Comparison of ENCODE assay signal across 29 cellular contexts in genomic region chr1:186957339-186957738, GRCh38.
A peak's percentile ranks its signal among the peaks of the same experiment; 100 is the strongest.
DNase-seq lines count a peak whose midpoint lies in the region; ATAC-seq and TF ChIP-seq lines count a peak whose summit lies in the region.
"Had no signal": no experiment of that assay in that cellular context is flagged by ENCODE, and none has a peak within 500 bp of the region (broad histone marks: within the 10 kb centered on the region; RNA-seq: fewer than 3 reads in every experiment).

No MANE protein-coding gene starts in this region.

- no peaks in the 10 kb centered on the region; a peak in 1 of 4 replicates for H3K4me1 ChIP-seq in SK-N-SH (ENCODE audit: control insufficient read depth in 1 of 2, insufficient read depth in 2 of 2, low read depth in 1 of 2, low read length in 1 of 2)
- H3K4me1 ChIP-seq: Caco-2, SJSA1, thyroid gland, uterus had no signal

- POLR2A ChIA-PET in SK-N-SH (lab: Yijun Ruan, JAX), result no interaction called here

- H3K4me2 ChIP-seq in SK-N-SH, result no peak overlapping the region

- DNase-seq in AG10803 (ENCODE audit: low read depth) (peak; percentile 47), NCI-H446 (lab: John Stamatoyannopoulos, UW) (peak; percentile 47 to 71), fibroblast of gingiva (ENCODE audit: low read depth) (peak; percentile 69), sciatic nerve (ENCODE audit: low spot score) (no peak), SK-N-SH (no peak), NOMO-1 treated with DMSO at 0.1 percent for 48 hours (lab: John Stamatoyannopoulos, UW; ENCODE audit: unreplicated experiment) (no peak)
- DNase-seq: activated CD4-positive, alpha-beta T cell treated with anti-CD3 and anti-CD28 coated beads, Interleukin-2, amount 50 U/mL, for 4 hours; activated CD8-positive, alpha-beta memory T cell treated with anti-CD3 and anti-CD28 coated beads, Interleukin-2, amount 10 ng/mL, durations not matched to agents 7 days and 5 days; activated T-cell treated with anti-CD3 and anti-CD28 coated beads, Interleukin-2, amount 50 U/mL, for 48 hours; Caco-2; DMS79 treated with DMSO at 0.1 percent for 48 hours; effector memory CD8-positive, alpha-beta T cell; GDM1; HCEC 1CT; Karpas-422; kidney glomerular epithelial cell; NCI-H1436; NCI-H2081 treated with DMSO at 0.1 percent for 48 hours; NCI-H226; nephron progenitor cell; ovary; stimulated activated CD4-positive, alpha-beta T cell treated with anti-CD3 and anti-CD28 coated beads, Interleukin-2, amount 100 ng/mL, for 24 hours; stimulated activated CD8-positive, alpha-beta memory T cell treated with anti-CD3 and anti-CD28 coated beads, Interleukin-4, amount 100 ng/mL, for 48 hours; T-helper 1 cell; thyroid gland; uterus had no signal

- TF ChIP-seq CTCF in AG10803 (conservative IDR thresholded peaks at IDR 0.05; ENCODE audit: low read length) (no peak), SK-N-SH (IDR thresholded peaks at IDR 0.05) (no peak)

- H3K27ac ChIP-seq in SK-N-SH (ENCODE audit: low read depth in 2 of 2, low read length in 1 of 2), result no peak overlapping the region
- H3K27ac ChIP-seq: ovary, SJSA1, thyroid gland, uterus had no signal

- intact Hi-C loops in sciatic nerve (cut with DNase I), result no loop called here

- CTCF ChIA-PET in SK-N-SH (lab: Yijun Ruan, JAX), result interaction anchor here (1.4 to 1.9 kb wide), 2 partner anchors 20 to 29 kb away, joined by 4 to 6 read pairs; no protein-coding TSS in a partner anchor

- no peaks in the 10 kb centered on the region for H3K9me3 ChIP-seq in SK-N-SH
- H3K9me3 ChIP-seq: Caco-2, ovary, SJSA1, thyroid gland, uterus had no signal

- no peaks in the 10 kb centered on the region for H3K79me2 ChIP-seq in SK-N-SH (ENCODE audit: insufficient read depth)

- no peak for TF ChIP-seq EP300 in SK-N-SH (IDR thresholded peaks at IDR 0.05; ENCODE audit: borderline replicate concordance in 1 of 2, low read depth in 1 of 2, low read length in 1 of 2)

- no peaks in the 10 kb centered on the region for H3K36me3 ChIP-seq in SK-N-SH (replicated peaks in 1 of 2; ENCODE audit: control insufficient read depth in 1 of 2, insufficient read depth in 2 of 2, low read length in 1 of 2)
- H3K36me3 ChIP-seq: ovary, SJSA1, thyroid gland, uterus had no signal

- 19% methylated on average over 2 of the region's 2 CpGs for WGBS in SK-N-SH (ENCODE audit: low lambda C conversion rate)

- no peak for TF ChIP-seq RAD21 in SK-N-SH (IDR thresholded peaks at IDR 0.05; ENCODE audit: low read length)

- no peak overlapping the region for H3K9ac ChIP-seq in SK-N-SH

- H2AFZ ChIP-seq in SK-N-SH (ENCODE audit: low read depth), result no peak overlapping the region

- peak; percentile 89 for ATAC-seq in sciatic nerve
- no peak for ATAC-seq in GM19035 (IDR thresholded peaks at IDR 0.05; ENCODE audit: unreplicated experiment)
- ATAC-seq: activated CD8-positive, alpha-beta memory T cell treated with anti-CD3 and anti-CD28 coated beads, Interleukin-2, amount 10 ng/mL, durations not matched to agents 7 days and 5 days; effector memory CD8-positive, alpha-beta T cell; HepG2 had no signal

- H4K20me1 ChIP-seq in SK-N-SH (ENCODE audit: insufficient read depth), result no peaks in the 10 kb centered on the region

- H3K27me3 ChIP-seq in SK-N-SH (ENCODE audit: insufficient read depth), result no peaks in the 10 kb centered on the region
- H3K27me3 ChIP-seq: ovary, SJSA1, thyroid gland, uterus had no signal

- H3K4me3 ChIP-seq in AG10803 (ENCODE audit: low read length), result no peak overlapping the region
- no peak overlapping the region for H3K4me3 ChIP-seq in SK-N-SH (ENCODE audit: low read depth in 2 of 2, low read length in 1 of 2)
- H3K4me3 ChIP-seq: ovary, SJSA1, thyroid gland, uterus had no signal

- no peaks in the 10 kb centered on the region for H3K9me2 ChIP-seq in SK-N-SH

- H3F3A ChIP-seq in SK-N-SH (replicated peaks; ENCODE audit: insufficient read depth), result peaks cover 3% of the 10 kb centered on the region

TF ChIP-seq in SK-N-SH, 30 proteins besides CTCF, POLR2A, EP300 and RAD21:
- TF ChIP-seq POLR2AphosphoS5 (IDR thresholded peaks at IDR 0.05; ENCODE audit: low read depth, low read length) (no peak), NFIC (IDR thresholded peaks at IDR 0.05; ENCODE audit: borderline replicate concordance) (no peak), FOXM1 (IDR thresholded peaks at IDR 0.05; ENCODE audit: low read depth) (no peak), FOXJ3 (CRISPR knock-in tag; IDR thresholded peaks at IDR 0.05) (no peak), GATA2 (CRISPR knock-in tag; IDR thresholded peaks at IDR 0.05) (no peak), MEF2A (IDR thresholded peaks at IDR 0.05; ENCODE audit: borderline replicate concordance, low read depth) (no peak), SMC3 (IDR thresholded peaks at IDR 0.05; ENCODE audit: low read depth, low read length) (no peak), GABPA (IDR thresholded peaks at IDR 0.05; ENCODE audit: low read depth) (no peak), SIN3A (IDR thresholded peaks at IDR 0.05; ENCODE audit: borderline replicate concordance, low read depth, low read length) (no peak), NRF1 (IDR thresholded peaks at IDR 0.05; ENCODE audit: low read depth, low read length) (no peak), RXRA (IDR thresholded peaks at IDR 0.05; ENCODE audit: borderline replicate concordance, low read depth) (no peak), TAF1 (IDR thresholded peaks at IDR 0.05; ENCODE audit: borderline replicate concordance, low read depth, low read length) (no peak), USF1 (IDR thresholded peaks at IDR 0.05; ENCODE audit: borderline replicate concordance, low read depth) (no peak), TCF12 (IDR thresholded peaks at IDR 0.05) (no peak)
- TF ChIP-seq, protein P1, sequence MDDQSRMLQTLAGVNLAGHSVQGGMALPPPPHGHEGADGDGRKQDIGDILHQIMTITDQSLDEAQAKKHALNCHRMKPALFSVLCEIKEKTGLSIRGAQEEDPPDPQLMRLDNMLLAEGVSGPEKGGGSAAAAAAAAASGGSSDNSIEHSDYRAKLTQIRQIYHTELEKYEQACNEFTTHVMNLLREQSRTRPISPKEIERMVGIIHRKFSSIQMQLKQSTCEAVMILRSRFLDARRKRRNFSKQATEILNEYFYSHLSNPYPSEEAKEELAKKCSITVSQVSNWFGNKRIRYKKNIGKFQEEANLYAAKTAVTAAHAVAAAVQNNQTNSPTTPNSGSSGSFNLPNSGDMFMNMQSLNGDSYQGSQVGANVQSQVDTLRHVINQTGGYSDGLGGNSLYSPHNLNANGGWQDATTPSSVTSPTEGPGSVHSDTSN (IDR thresholded peaks at IDR 0.05), result no peak

Comparison
In these comparisons a context has a peak if more than half of its experiments do, and no peak if none do; other contexts are left out.
1. DNase-seq: peak in AG10803 (single experiment), NCI-H446 (2 of 2) and fibroblast of gingiva (single experiment); none in sciatic nerve (single experiment), SK-N-SH (single experiment) and NOMO-1 treated with DMSO at 0.1 percent for 48 hours (single experiment).